ENCODE assay signal across 11 cellular contexts in genomic region chr11:102553835-102554282, GRCh38. TPM values are rescaled to one million over a fixed set of nuclear protein-coding genes. Genes with fewer than 3 reads are reported as not detected.
DNase-seq lines count a peak whose midpoint lies in the region; ATAC-seq and TF ChIP-seq lines count a peak whose summit lies in the region.
"Had no signal": no experiment of that assay in that cellular context is flagged by ENCODE, and none has a peak within 500 bp of the region (broad histone marks: within the 10 kb centered on the region; RNA-seq: fewer than 3 reads in every experiment).

No MANE protein-coding gene starts in this region.

- peak overlapping the region; percentile 31 for H3K27ac ChIP-seq in upper lobe of right lung

- H3K36me3 Mint-ChIP-seq in activated naive CD8-positive, alpha-beta T cell treated with anti-CD3 and anti-CD28 coated beads, Interleukin-2, amount 50 U/mL, for 24 hours (ENCODE audit: low read depth), result peaks cover 3% of the 10 kb centered on the region
- H3K36me3 Mint-ChIP-seq in activated naive CD8-positive, alpha-beta T cell treated with anti-CD3 and anti-CD28 coated beads for 36 hours, result no peaks in the 10 kb centered on the region

- DNase-seq in activated naive CD8-positive, alpha-beta T cell treated with anti-CD3 and anti-CD28 coated beads, Interleukin-2, amount 50 U/mL, for 24 hours, result no peak
- DNase-seq in activated naive CD8-positive, alpha-beta T cell treated with anti-CD3 and anti-CD28 coated beads for 36 hours, result no peak
- DNase-seq in HPDE6-E6E7 (ENCODE audit: extremely low spot score) (peak; percentile 29), upper lobe of right lung (no peak), iPS-NIHi11 (ENCODE audit: low spot score) (no peak), middle frontal gyrus (ENCODE audit: extremely low spot score, low spot score) (no peak)
- DNase-seq in activated naive CD4-positive, alpha-beta T cell (lab: John Stamatoyannopoulos, UW), result no peak
- DNase-seq: activated naive CD4-positive, alpha-beta T cell treated with anti-CD3 and anti-CD28 coated beads, Interleukin-2, amount 10 ng/mL, durations not matched to agents 7 days and 5 days; islet precursor cell had no signal

- H3K4me1 ChIP-seq in upper lobe of right lung, result no peaks in the 10 kb centered on the region

- no peaks in the 10 kb centered on the region for H3K27me3 ChIP-seq in upper lobe of right lung

- H3K4me3 Mint-ChIP-seq in activated naive CD8-positive, alpha-beta T cell treated with anti-CD3 and anti-CD28 coated beads, Interleukin-2, amount 50 U/mL, for 24 hours, result no peak overlapping the region
- no peak overlapping the region for H3K4me3 Mint-ChIP-seq in activated naive CD8-positive, alpha-beta T cell treated with anti-CD3 and anti-CD28 coated beads for 36 hours
- H3K4me3 Mint-ChIP-seq: activated naive CD4-positive, alpha-beta T cell treated with anti-CD3 and anti-CD28 coated beads, Interleukin-2, amount 10 ng/mL, durations not matched to agents 7 days and 5 days had no signal

- no peaks in the 10 kb centered on the region for H3K36me3 ChIP-seq in upper lobe of right lung

- no peak for TF ChIP-seq CTCF in upper lobe of right lung (IDR thresholded peaks at IDR 0.05)

- H3K4me3 ChIP-seq in upper lobe of right lung, result no peak overlapping the region

- H3K4me1 Mint-ChIP-seq in activated naive CD8-positive, alpha-beta T cell treated with anti-CD3 and anti-CD28 coated beads, Interleukin-2, amount 50 U/mL, for 24 hours, result peaks cover 4% of the 10 kb centered on the region
- no peaks in the 10 kb centered on the region for H3K4me1 Mint-ChIP-seq in activated naive CD8-positive, alpha-beta T cell treated with anti-CD3 and anti-CD28 coated beads for 36 hours
- H3K4me1 Mint-ChIP-seq: activated naive CD4-positive, alpha-beta T cell treated with anti-CD3 and anti-CD28 coated beads, Interleukin-2, amount 10 ng/mL, durations not matched to agents 7 days and 5 days had no signal

- peak; percentile 15 for ATAC-seq in activated naive CD8-positive, alpha-beta T cell treated with anti-CD3 and anti-CD28 coated beads, Interleukin-2, amount 50 U/mL, for 24 hours
- ATAC-seq in HG02798 (IDR thresholded peaks at IDR 0.05; ENCODE audit: poor library complexity, unreplicated experiment), result peak; percentile 77
- ATAC-seq in upper lobe of right lung, result peak; percentile 72

- H3K27me3 Mint-ChIP-seq in activated naive CD8-positive, alpha-beta T cell treated with anti-CD3 and anti-CD28 coated beads, Interleukin-2, amount 50 U/mL, for 24 hours, result no peaks in the 10 kb centered on the region
- no peaks in the 10 kb centered on the region for H3K27me3 Mint-ChIP-seq in activated naive CD8-positive, alpha-beta T cell treated with anti-CD3 and anti-CD28 coated beads for 36 hours

- H3K9me3 Mint-ChIP-seq in activated naive CD8-positive, alpha-beta T cell treated with anti-CD3 and anti-CD28 coated beads, Interleukin-2, amount 50 U/mL, for 24 hours, result no peaks in the 10 kb centered on the region
- no peaks in the 10 kb centered on the region for H3K9me3 Mint-ChIP-seq in activated naive CD8-positive, alpha-beta T cell treated with anti-CD3 and anti-CD28 coated beads for 36 hours

- intact Hi-C loops in upper lobe of right lung (cut with DNase I), result no loop called here

- H3K9me3 ChIP-seq in upper lobe of right lung, result no peaks in the 10 kb centered on the region

- H3K27ac Mint-ChIP-seq in activated naive CD8-positive, alpha-beta T cell treated with anti-CD3 and anti-CD28 coated beads, Interleukin-2, amount 50 U/mL, for 24 hours, result no peak overlapping the region
- H3K27ac Mint-ChIP-seq in activated naive CD8-positive, alpha-beta T cell treated with anti-CD3 and anti-CD28 coated beads for 36 hours, result no peak overlapping the region
- H3K27ac Mint-ChIP-seq: activated naive CD4-positive, alpha-beta T cell treated with anti-CD3 and anti-CD28 coated beads, Interleukin-2, amount 10 ng/mL, durations not matched to agents 7 days and 5 days; progenitor cell of endocrine pancreas had no signal

RNA-seq across cellular contexts. Expression of gene MMP7, which starts 23.3 kb away (rescaled TPM):
- not detected for total RNA-seq in activated naive CD8-positive, alpha-beta T cell treated with anti-CD3 and anti-CD28 coated beads for 36 hours
- 16.0 TPM for total RNA-seq in upper lobe of right lung
- total RNA-seq: progenitor cell of endocrine pancreas had no signal

Comparison
In these comparisons a context has a peak if more than half of its experiments do, and no peak if none do; other contexts are left out.
1. ATAC-seq: peak in every context shown above with its lines; median percentile 77 in HG02798; 72 in upper lobe of right lung; 15 in activated naive CD8-positive, alpha-beta T cell treated with anti-CD3 and anti-CD28 coated beads, Interleukin-2, amount 50 U/mL, for 24 hours.
2. RNA of gene MMP7, which starts 23.3 kb away (total RNA-seq): 16.0 TPM in upper lobe of right lung (single experiment); not detected in activated naive CD8-positive, alpha-beta T cell treated with anti-CD3 and anti-CD28 coated beads for 36 hours; every median in the first group is over 10 times any median in the second.